8 cellular contexts compared by ENCODE assay signal in genomic region chr19:48634424-48635262, GRCh38. TPM values are rescaled to one million over a fixed set of nuclear protein-coding genes. Genes with fewer than 3 reads are reported as not detected.
DNase-seq lines count a peak whose midpoint lies in the region; ATAC-seq, FAIRE-seq and TF ChIP-seq lines count a peak whose summit lies in the region.

No MANE protein-coding gene starts in this region.

- DNase-seq in NCI-H2227 (lab: John Stamatoyannopoulos, UW; ENCODE audit: unreplicated experiment) (peak; percentile 94), breast epithelium (ENCODE audit: low spot score in 2 of 2) (peak; percentile 97 to 98), iPS-NIHi7 (ENCODE audit: extremely low spot score) (peak; percentile 79)

- peaks cover 0 to 7% of the 10 kb centered on the region in 2 donors for H3K4me1 ChIP-seq in breast epithelium

- H3K36me3 ChIP-seq in breast epithelium, result no peaks in the 10 kb centered on the region

- peak; percentile 96 for FAIRE-seq in G401.6 (lab: Jason Lieb, UNC)

- no peaks in the 10 kb centered on the region for H3K9me3 ChIP-seq in breast epithelium

- no peaks in the 10 kb centered on the region for H3K27me3 ChIP-seq in breast epithelium

- intact Hi-C loops in breast epithelium (cut with DNase I; ENCODE audit: low total_unique reads), result no loop called here

- TF ChIP-seq CTCF in WI38 (IDR thresholded peaks at IDR 0.05; ENCODE audit: low read depth, low read length), result no peak
- no peak for TF ChIP-seq CTCF in breast epithelium (IDR thresholded peaks at IDR 0.05)

- peak; percentile 29 for ATAC-seq in HG03045 (IDR thresholded peaks at IDR 0.05; ENCODE audit: unreplicated experiment)
- no peak for ATAC-seq in GM19328 (IDR thresholded peaks at IDR 0.05; ENCODE audit: unreplicated experiment)

- TF ChIP-seq POLR2A in breast epithelium (IDR thresholded peaks at IDR 0.05), result peak; percentile 53

- H3K27ac ChIP-seq in breast epithelium (peak overlapping the region; percentile 99), skin epidermis (peak overlapping the region; percentile 48 to 98 (median 95))

- peak overlapping the region; percentile 16; the same call in 1 of the 2 replicates for H3K4me3 ChIP-seq in WI38 (ENCODE audit: low read depth, low read length)
- H3K4me3 ChIP-seq in breast epithelium, result peak overlapping the region; percentile 63 to 88 (median 77)
- H3K4me3 ChIP-seq in skin epidermis, result peak overlapping the region; percentile 54 to 87 (median 71)

RNA-seq across cellular contexts. Expression of gene DBP, which starts 2.5 kb away (rescaled TPM):
- 10 to 100 TPM in 1 of 3 donors, 1 to 10 TPM in 2; 3.9 to 10.8 (median 5.0) TPM for total RNA-seq in breast epithelium

RNA-seq across cellular contexts. Expression of gene CA11, which starts 11.3 kb away (rescaled TPM):
- total RNA-seq in breast epithelium, result 10 to 100 TPM in 1 of 3 donors, 1 to 10 TPM in 2; 2.2 to 14.2 (median 9.8) TPM

RNA-seq across cellular contexts. Expression of gene SPHK2, which starts 15.3 kb away (rescaled TPM):
- total RNA-seq in breast epithelium, result 10 to 100 TPM in 2 of 3 donors, 1 to 10 TPM in 1; 7.4 to 10.8 (median 10.5) TPM

RNA-seq across cellular contexts. Expression of gene RPL18, which starts 15.7 kb away (rescaled TPM):
- 1,000 to 10,000 TPM; 1,880 to 2,937 (median 2,507) TPM for total RNA-seq in breast epithelium

RNA-seq across cellular contexts. Expression of gene FAM83E, which starts 19.8 kb away (rescaled TPM):
- 1 to 10 TPM in 2 of 3 donors, not detected in 1; 3.3 to 5.6 TPM for total RNA-seq in breast epithelium

Comparison
In these comparisons a context has a peak if more than half of its experiments do, and no peak if none do; other contexts are left out.
1. H3K4me3 ChIP-seq: peak in every context shown above with its lines; median percentile 77 in breast epithelium; 71 in skin epidermis; 16 in WI38.